Comparison of ENCODE assay signal across 27 cellular contexts in the genomic region with DNA sequence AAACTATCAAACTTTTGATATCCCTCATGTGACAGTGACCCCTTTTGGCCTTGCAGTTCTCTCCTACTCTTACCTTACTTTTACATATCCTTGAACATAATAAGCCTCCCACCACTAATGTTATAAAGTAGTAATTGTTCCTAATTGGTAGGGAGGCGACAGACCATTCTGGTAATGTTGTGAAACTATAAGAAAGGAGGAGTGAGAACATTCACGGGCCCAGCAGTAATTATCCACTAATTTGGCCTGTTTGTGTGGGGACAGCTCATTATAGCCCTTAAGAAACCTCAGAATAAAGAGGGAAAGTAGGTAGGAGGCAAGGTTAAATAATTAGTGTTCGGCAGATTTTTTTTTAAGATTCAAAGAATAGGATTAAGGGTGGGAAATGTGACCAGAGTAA.
"Had no signal": no experiment of that assay in that cellular context is flagged by ENCODE, and none has a peak within 500 bp of the region (broad histone marks: within the 10 kb centered on the region; RNA-seq: fewer than 3 reads in every experiment).

No MANE protein-coding gene starts in this region.

- H3K4me1 Mint-ChIP-seq: activated CD4-positive, alpha-beta T cell treated with anti-CD3 and anti-CD28 coated beads for 36 hours; activated CD4-positive, alpha-beta T cell treated with anti-CD3 and anti-CD28 coated beads, Interleukin-2, amount 10 ng/mL, durations not matched to agents 24 days and 14 days; activated CD8-positive, alpha-beta memory T cell treated with anti-CD3 and anti-CD28 coated beads, Interleukin-2, amount 10 ng/mL, durations not matched to agents 7 days and 5 days; activated naive CD4-positive, alpha-beta T cell treated with anti-CD3 and anti-CD28 coated beads, Interleukin-2, amount 50 U/mL, for 24 hours; activated naive CD8-positive, alpha-beta T cell treated with anti-CD3 and anti-CD28 coated beads for 36 hours; activated naive CD8-positive, alpha-beta T cell treated with anti-CD3 and anti-CD28 coated beads, Interleukin-2, amount 50 U/mL, for 24 hours had no signal

- H3K4me3 Mint-ChIP-seq: activated CD4-positive, alpha-beta memory T cell treated with anti-CD3 and anti-CD28 coated beads for 36 hours; activated CD4-positive, alpha-beta T cell treated with anti-CD3 and anti-CD28 coated beads for 36 hours; activated CD4-positive, alpha-beta T cell treated with anti-CD3 and anti-CD28 coated beads, Interleukin-2, amount 10 ng/mL, durations not matched to agents 24 days and 14 days; activated CD8-positive, alpha-beta memory T cell treated with anti-CD3 and anti-CD28 coated beads, Interleukin-2, amount 10 ng/mL, durations not matched to agents 7 days and 5 days; activated CD8-positive, alpha-beta T cell treated with anti-CD3 and anti-CD28 coated beads, Interleukin-2, amount 10 ng/mL, durations not matched to agents 7 days and 5 days; activated naive CD4-positive, alpha-beta T cell treated with anti-CD3 and anti-CD28 coated beads for 36 hours; activated naive CD4-positive, alpha-beta T cell treated with anti-CD3 and anti-CD28 coated beads, Interleukin-2, amount 50 U/mL, for 24 hours; activated naive CD8-positive, alpha-beta T cell treated with anti-CD3 and anti-CD28 coated beads for 36 hours; activated naive CD8-positive, alpha-beta T cell treated with anti-CD3 and anti-CD28 coated beads, Interleukin-2, amount 50 U/mL, for 24 hours; activated T-helper 1 cell treated with anti-CD3 and anti-CD28 coated beads, Interleukin-12 subunit alpha, Interleukin-12 subunit beta, Interleukin-2, Interleukin-4 antibody, amounts not matched to agents 30 ng/mL and 10 ng/mL and 1 ng/mL, durations not matched to agents 14 hours and 24 hours and 36 hours had no signal

- H3K27me3 Mint-ChIP-seq: activated CD4-positive, alpha-beta memory T cell treated with anti-CD3 and anti-CD28 coated beads for 36 hours; activated CD4-positive, alpha-beta T cell treated with anti-CD3 and anti-CD28 coated beads for 36 hours; activated CD4-positive, alpha-beta T cell treated with anti-CD3 and anti-CD28 coated beads, Interleukin-2, amount 10 ng/mL, durations not matched to agents 24 days and 14 days; activated CD8-positive, alpha-beta memory T cell treated with anti-CD3 and anti-CD28 coated beads, Interleukin-2, amount 10 ng/mL, durations not matched to agents 7 days and 5 days; activated naive CD4-positive, alpha-beta T cell treated with anti-CD3 and anti-CD28 coated beads, Interleukin-2, amount 50 U/mL, for 24 hours; activated naive CD8-positive, alpha-beta T cell treated with anti-CD3 and anti-CD28 coated beads for 36 hours; activated naive CD8-positive, alpha-beta T cell treated with anti-CD3 and anti-CD28 coated beads, Interleukin-2, amount 50 U/mL, for 24 hours had no signal

- H3K36me3 Mint-ChIP-seq: activated CD4-positive, alpha-beta memory T cell treated with anti-CD3 and anti-CD28 coated beads for 36 hours; activated CD8-positive, alpha-beta memory T cell treated with anti-CD3 and anti-CD28 coated beads, Interleukin-2, amount 10 ng/mL, durations not matched to agents 7 days and 5 days; activated naive CD4-positive, alpha-beta T cell treated with anti-CD3 and anti-CD28 coated beads, Interleukin-2, amount 50 U/mL, for 24 hours; activated naive CD8-positive, alpha-beta T cell treated with anti-CD3 and anti-CD28 coated beads for 36 hours had no signal

- ATAC-seq: activated CD4-positive, alpha-beta T cell treated with anti-CD3 and anti-CD28 coated beads for 36 hours; activated CD8-positive, alpha-beta memory T cell treated with anti-CD3 and anti-CD28 coated beads, Interleukin-2, amount 10 ng/mL, durations not matched to agents 7 days and 5 days; activated CD8-positive, alpha-beta T cell treated with anti-CD3 and anti-CD28 coated beads, Interleukin-2, amount 10 ng/mL, durations not matched to agents 7 days and 5 days; activated naive CD8-positive, alpha-beta T cell treated with anti-CD3 and anti-CD28 coated beads, Interleukin-2, amount 50 U/mL, for 24 hours; body of pancreas; gastroesophageal sphincter had no signal

- H3K27ac Mint-ChIP-seq: activated CD4-positive, alpha-beta memory T cell treated with anti-CD3 and anti-CD28 coated beads for 36 hours; activated CD4-positive, alpha-beta T cell treated with anti-CD3 and anti-CD28 coated beads for 36 hours; activated CD4-positive, alpha-beta T cell treated with anti-CD3 and anti-CD28 coated beads, Interleukin-2, amount 10 ng/mL, durations not matched to agents 24 days and 14 days; activated CD8-positive, alpha-beta memory T cell treated with anti-CD3 and anti-CD28 coated beads, Interleukin-2, amount 10 ng/mL, durations not matched to agents 7 days and 5 days; activated CD8-positive, alpha-beta T cell treated with anti-CD3 and anti-CD28 coated beads, Interleukin-2, amount 10 ng/mL, durations not matched to agents 7 days and 5 days; activated naive CD4-positive, alpha-beta T cell treated with anti-CD3 and anti-CD28 coated beads for 36 hours; activated naive CD4-positive, alpha-beta T cell treated with anti-CD3 and anti-CD28 coated beads, Interleukin-2, amount 50 U/mL, for 24 hours; activated naive CD8-positive, alpha-beta T cell treated with anti-CD3 and anti-CD28 coated beads for 36 hours; activated naive CD8-positive, alpha-beta T cell treated with anti-CD3 and anti-CD28 coated beads, Interleukin-2, amount 50 U/mL, for 24 hours; activated T-helper 1 cell treated with anti-CD3 and anti-CD28 coated beads, Interleukin-12 subunit alpha, Interleukin-12 subunit beta, Interleukin-2, Interleukin-4 antibody, amounts not matched to agents 30 ng/mL and 10 ng/mL and 1 ng/mL, durations not matched to agents 14 hours and 24 hours and 36 hours; activated T-helper 2 cell treated with anti-CD3 and anti-CD28 coated beads, Interferon-gamma antibody, Interleukin-2, Interleukin-4, amounts not matched to agents 10 μg/mL and 5 μg/mL and 100 μg/mL, durations not matched to agents 14 hours and 24 hours and 36 hours had no signal

- H3K9me3 Mint-ChIP-seq: activated naive CD8-positive, alpha-beta T cell treated with anti-CD3 and anti-CD28 coated beads for 36 hours had no signal

- DNase-seq: activated CD4-positive, alpha-beta memory T cell treated with anti-CD3 and anti-CD28 coated beads for 36 hours; activated CD4-positive, alpha-beta T cell treated with anti-CD3 and anti-CD28 coated beads for 36 hours; activated CD4-positive, alpha-beta T cell treated with anti-CD3 and anti-CD28 coated beads, Interleukin-2, amount 10 ng/mL, durations not matched to agents 24 days and 14 days; activated CD4-positive, CD25-positive, alpha-beta regulatory T cell; activated CD4-positive, CD25-positive, alpha-beta regulatory T cell treated with anti-CD3 and anti-CD28 coated beads, Interleukin-2, amount 50 U/mL, for 72 hours; activated CD8-positive, alpha-beta memory T cell treated with anti-CD3 and anti-CD28 coated beads, Interleukin-2, amount 10 ng/mL, durations not matched to agents 7 days and 5 days; activated CD8-positive, alpha-beta memory T cell treated with anti-CD3 and anti-CD28 coated beads, Interleukin-2, amount 50 U/mL, for 4 hours; activated CD8-positive, alpha-beta T cell treated with anti-CD3 and anti-CD28 coated beads, Interleukin-2, amount 10 ng/mL, durations not matched to agents 7 days and 5 days; activated effector memory CD4-positive, alpha-beta T cell treated with anti-CD3 and anti-CD28 coated beads, Interleukin-2, amount 50 U/mL, for 16 hours; activated naive CD4-positive, alpha-beta T cell treated with anti-CD3 and anti-CD28 coated beads for 36 hours; activated naive CD8-positive, alpha-beta T cell treated with anti-CD3 and anti-CD28 coated beads for 36 hours; activated naive CD8-positive, alpha-beta T cell treated with anti-CD3 and anti-CD28 coated beads, Interleukin-2, amount 50 U/mL, for 24 hours; activated T-cell treated with anti-CD3 and anti-CD28 coated beads, Interleukin-2, amount 50 U/mL, for 1 hour; activated T-cell treated with anti-CD3 and anti-CD28 coated beads, Interleukin-2, amount 50 U/mL, for 48 hours; adrenal gland; amygdala; aorta; body of pancreas; caudate nucleus; effector CD8-positive, alpha-beta T cell; esophagus squamous epithelium; foreskin melanocyte; T-helper 2 cell had no signal
